ENCODE assay signal across 24 cellular contexts in genomic region chr6:64984947-64985346, GRCh38.
"Had no signal": no experiment of that assay in that cellular context is flagged by ENCODE, and none has a peak within 500 bp of the region (broad histone marks: within the 10 kb centered on the region; RNA-seq: fewer than 3 reads in every experiment).

No MANE protein-coding gene starts in this region.

- H3K36me3 Mint-ChIP-seq: activated CD8-positive, alpha-beta memory T cell treated with anti-CD3 and anti-CD28 coated beads, Interleukin-2, amount 10 ng/mL, durations not matched to agents 7 days and 5 days; activated naive CD4-positive, alpha-beta T cell treated with anti-CD3 and anti-CD28 coated beads, Interleukin-2, amount 50 U/mL, for 72 hours had no signal

- H3K27me3 ChIP-seq: brain microvascular endothelial cell, pancreas, right atrium auricular region, upper lobe of left lung had no signal

- ATAC-seq: activated CD8-positive, alpha-beta memory T cell treated with anti-CD3 and anti-CD28 coated beads, Interleukin-2, amount 10 ng/mL, durations not matched to agents 7 days and 5 days; activated CD8-positive, alpha-beta T cell treated with anti-CD3 and anti-CD28 coated beads for 36 hours; activated naive CD4-positive, alpha-beta T cell treated with anti-CD3 and anti-CD28 coated beads, Interleukin-2, amount 50 U/mL, for 72 hours; left ventricle myocardium superior; psoas muscle had no signal

- H3K4me1 ChIP-seq: psoas muscle, right atrium auricular region, upper lobe of left lung had no signal

- H3K27ac Mint-ChIP-seq: activated CD4-positive, alpha-beta T cell treated with anti-CD3 and anti-CD28 coated beads, Interleukin-2, amount 10 ng/mL, durations not matched to agents 7 days and 5 days; activated CD8-positive, alpha-beta memory T cell treated with anti-CD3 and anti-CD28 coated beads, Interleukin-2, amount 10 ng/mL, durations not matched to agents 7 days and 5 days; activated CD8-positive, alpha-beta T cell treated with anti-CD3 and anti-CD28 coated beads for 36 hours; activated naive CD4-positive, alpha-beta T cell treated with anti-CD3 and anti-CD28 coated beads, Interleukin-2, amount 50 U/mL, for 72 hours; nephron had no signal

- H3K9me3 ChIP-seq: pancreas, psoas muscle, right atrium auricular region, upper lobe of left lung had no signal

- H3K27me3 Mint-ChIP-seq: activated CD4-positive, alpha-beta T cell treated with anti-CD3 and anti-CD28 coated beads, Interleukin-2, amount 10 ng/mL, durations not matched to agents 7 days and 5 days; activated CD8-positive, alpha-beta memory T cell treated with anti-CD3 and anti-CD28 coated beads, Interleukin-2, amount 10 ng/mL, durations not matched to agents 7 days and 5 days; activated CD8-positive, alpha-beta T cell treated with anti-CD3 and anti-CD28 coated beads for 36 hours had no signal

- H3K4me3 ChIP-seq: pancreas, psoas muscle, right atrium auricular region, upper lobe of left lung had no signal

- H3K27ac ChIP-seq: brain microvascular endothelial cell, pancreas, psoas muscle, right atrium auricular region, upper lobe of left lung, VCaP had no signal

- H3K4me3 Mint-ChIP-seq: activated CD4-positive, alpha-beta T cell treated with anti-CD3 and anti-CD28 coated beads, Interleukin-2, amount 10 ng/mL, durations not matched to agents 7 days and 5 days; activated CD8-positive, alpha-beta memory T cell treated with anti-CD3 and anti-CD28 coated beads, Interleukin-2, amount 10 ng/mL, durations not matched to agents 7 days and 5 days; activated CD8-positive, alpha-beta T cell treated with anti-CD3 and anti-CD28 coated beads for 36 hours; nephron had no signal

- DNase-seq: activated CD4-positive, alpha-beta T cell treated with anti-CD3 and anti-CD28 coated beads, Interleukin-2, amount 10 ng/mL, durations not matched to agents 7 days and 5 days; activated CD4-positive, CD25-positive, alpha-beta regulatory T cell treated with anti-CD3 and anti-CD28 coated beads, Interleukin-2, amount 50 U/mL, for 72 hours; activated CD8-positive, alpha-beta memory T cell treated with anti-CD3 and anti-CD28 coated beads, Interleukin-2, amount 10 ng/mL, durations not matched to agents 7 days and 5 days; activated CD8-positive, alpha-beta T cell treated with anti-CD3 and anti-CD28 coated beads for 36 hours; activated gamma-delta T cell treated with Interleukin-2 at 50 U/mL for 16 hours; activated T-cell treated with anti-CD3 and anti-CD28 coated beads for 4 hours; aorta; brain microvascular endothelial cell; caudate nucleus; dermis blood vessel endothelial cell; effector CD8-positive, alpha-beta T cell; head of caudate nucleus; hypothalamus; left ventricle myocardium superior; mammary epithelial cell; pancreas; psoas muscle; stimulated activated CD4-positive, alpha-beta T cell treated with anti-CD3 and anti-CD28 coated beads, Interleukin-4, amount 100 ng/mL, for 24 hours; stimulated activated naive CD4-positive, alpha-beta T cell treated with Interleukin-2 at 50 U/mL for 16 hours; upper lobe of left lung had no signal

- H3K4me1 Mint-ChIP-seq: activated CD4-positive, alpha-beta T cell treated with anti-CD3 and anti-CD28 coated beads, Interleukin-2, amount 10 ng/mL, durations not matched to agents 7 days and 5 days; activated CD8-positive, alpha-beta memory T cell treated with anti-CD3 and anti-CD28 coated beads, Interleukin-2, amount 10 ng/mL, durations not matched to agents 7 days and 5 days; nephron had no signal

- H3K36me3 ChIP-seq: brain microvascular endothelial cell, pancreas, right atrium auricular region, upper lobe of left lung had no signal

- H3K9me3 Mint-ChIP-seq: activated CD4-positive, alpha-beta T cell treated with anti-CD3 and anti-CD28 coated beads, Interleukin-2, amount 10 ng/mL, durations not matched to agents 7 days and 5 days; nephron had no signal
